ENCODE assay signal across 34 cellular contexts in genomic region chr3:139524841-139525538, GRCh38. TPM values are rescaled to one million over a fixed set of nuclear protein-coding genes. Genes with fewer than 3 reads are reported as not detected.
"Had no signal": no experiment of that assay in that cellular context is flagged by ENCODE, and none has a peak within 500 bp of the region (broad histone marks: within the 10 kb centered on the region; RNA-seq: fewer than 3 reads in every experiment).

No MANE protein-coding gene starts in this region.

- H3K27me3 Mint-ChIP-seq: activated naive CD4-positive, alpha-beta T cell treated with anti-CD3 and anti-CD28 coated beads, Interleukin-2, amount 50 U/mL, for 24 hours; activated T-cell treated with anti-CD3 and anti-CD28 coated beads, Interleukin-2, amount 50 U/mL, for 24 hours; central memory CD8-positive, alpha-beta T cell had no signal

- H3K27me3 ChIP-seq: ascending aorta, cardiac muscle cell, Peyer's patch had no signal

- H3K27ac ChIP-seq: ascending aorta, cardiac muscle cell, Peyer's patch, VCaP had no signal

- ATAC-seq: activated CD8-positive, alpha-beta T cell treated with anti-CD3 and anti-CD28 coated beads, Interleukin-2, amount 10 ng/mL, durations not matched to agents 7 days and 5 days; PC-3 had no signal

- H3K27ac Mint-ChIP-seq: activated CD8-positive, alpha-beta T cell treated with anti-CD3 and anti-CD28 coated beads, Interleukin-2, amount 10 ng/mL, durations not matched to agents 7 days and 5 days; activated naive CD4-positive, alpha-beta T cell treated with anti-CD3 and anti-CD28 coated beads, Interleukin-2, amount 50 U/mL, for 24 hours; activated naive CD8-positive, alpha-beta T cell treated with anti-CD3 and anti-CD28 coated beads, Interleukin-2, amount 10 ng/mL, durations not matched to agents 7 days and 5 days; activated T-cell treated with anti-CD3 and anti-CD28 coated beads, Interleukin-2, amount 50 U/mL, for 24 hours; activated T-helper 2 cell treated with anti-CD3 and anti-CD28 coated beads, Interferon-gamma antibody, Interleukin-2, Interleukin-4, amounts not matched to agents 10 μg/mL and 5 μg/mL and 100 μg/mL, durations not matched to agents 14 hours and 24 hours and 36 hours had no signal

- H3K36me3 ChIP-seq: Peyer's patch had no signal

- H3K9me3 ChIP-seq: ascending aorta, Peyer's patch had no signal

- H3K9me3 Mint-ChIP-seq: activated naive CD4-positive, alpha-beta T cell treated with anti-CD3 and anti-CD28 coated beads, Interleukin-2, amount 50 U/mL, for 24 hours; activated naive CD8-positive, alpha-beta T cell treated with anti-CD3 and anti-CD28 coated beads, Interleukin-2, amount 10 ng/mL, durations not matched to agents 7 days and 5 days; activated T-cell treated with anti-CD3 and anti-CD28 coated beads, Interleukin-2, amount 50 U/mL, for 24 hours; activated T-helper 2 cell treated with anti-CD3 and anti-CD28 coated beads, Interferon-gamma antibody, Interleukin-2, Interleukin-4, amounts not matched to agents 10 μg/mL and 5 μg/mL and 100 μg/mL, durations not matched to agents 14 hours and 24 hours and 36 hours; central memory CD8-positive, alpha-beta T cell had no signal

- H3K36me3 Mint-ChIP-seq: activated naive CD4-positive, alpha-beta T cell treated with anti-CD3 and anti-CD28 coated beads, Interleukin-2, amount 50 U/mL, for 24 hours; activated naive CD8-positive, alpha-beta T cell treated with anti-CD3 and anti-CD28 coated beads, Interleukin-2, amount 10 ng/mL, durations not matched to agents 7 days and 5 days had no signal

- H3K4me3 Mint-ChIP-seq: activated CD8-positive, alpha-beta T cell treated with anti-CD3 and anti-CD28 coated beads, Interleukin-2, amount 10 ng/mL, durations not matched to agents 7 days and 5 days; activated naive CD4-positive, alpha-beta T cell treated with anti-CD3 and anti-CD28 coated beads, Interleukin-2, amount 50 U/mL, for 24 hours; activated naive CD8-positive, alpha-beta T cell treated with anti-CD3 and anti-CD28 coated beads, Interleukin-2, amount 10 ng/mL, durations not matched to agents 7 days and 5 days; activated T-cell treated with anti-CD3 and anti-CD28 coated beads, Interleukin-2, amount 50 U/mL, for 24 hours; central memory CD8-positive, alpha-beta T cell had no signal

- H3K4me3 ChIP-seq: ascending aorta, cardiac muscle cell, Peyer's patch had no signal

- DNase-seq: activated CD4-positive, alpha-beta T cell treated with anti-CD3 and anti-CD28 coated beads for 1 hour; activated CD4-positive, alpha-beta T cell treated with anti-CD3 and anti-CD28 coated beads for 48 hours; activated CD4-positive, CD25-positive, alpha-beta regulatory T cell; activated CD8-positive, alpha-beta T cell treated with anti-CD3 and anti-CD28 coated beads, Interleukin-2, amount 10 ng/mL, durations not matched to agents 7 days and 5 days; activated gamma-delta T cell; activated naive CD4-positive, alpha-beta T cell treated with Interleukin-2 at 50 U/mL for 16 hours; activated naive CD8-positive, alpha-beta T cell treated with anti-CD3 and anti-CD28 coated beads, Interleukin-2, amount 10 ng/mL, durations not matched to agents 7 days and 5 days; activated T-cell treated with anti-CD3 and anti-CD28 coated beads, Interleukin-2, amount 50 U/mL, for 24 hours; amygdala; NCI-H1092 treated with DMSO at 0.1 percent for 48 hours; NCI-H1417; NCI-H146; NCI-H187; NCI-H2029 treated with DMSO at 0.1 percent for 48 hours; NCI-H2107; NCI-H2171; NCI-H510A; NCI-H526; NCI-H774; NK-92 treated with Interleukin-12 subunit alpha and Interleukin-12 subunit beta, amount 100 ng/mL, for 24 hours; PC-3; Peyer's patch; RPMI8226; SW 1271; T-helper 1 cell; T-helper 2 cell; T-helper 9 cell had no signal

- H3K4me1 ChIP-seq: ascending aorta, Peyer's patch had no signal

- H3K4me1 Mint-ChIP-seq: activated naive CD4-positive, alpha-beta T cell treated with anti-CD3 and anti-CD28 coated beads, Interleukin-2, amount 50 U/mL, for 24 hours; activated naive CD8-positive, alpha-beta T cell treated with anti-CD3 and anti-CD28 coated beads, Interleukin-2, amount 10 ng/mL, durations not matched to agents 7 days and 5 days; central memory CD8-positive, alpha-beta T cell had no signal

RNA-seq across cellular contexts. Expression of gene RBP1, which starts 14.6 kb away (rescaled TPM):
- total RNA-seq: activated CD8-positive, alpha-beta T cell treated with anti-CD3 and anti-CD28 coated beads, Interleukin-2, amount 10 ng/mL, durations not matched to agents 7 days and 5 days; activated naive CD8-positive, alpha-beta T cell treated with anti-CD3 and anti-CD28 coated beads, Interleukin-2, amount 10 ng/mL, durations not matched to agents 7 days and 5 days; activated T-helper 2 cell treated with anti-CD3 and anti-CD28 coated beads, Interferon-gamma antibody, Interleukin-2, Interleukin-4, amounts not matched to agents 10 μg/mL and 5 μg/mL and 100 μg/mL, durations not matched to agents 14 hours and 24 hours and 36 hours; PC-3 had no signal

RNA-seq across cellular contexts. Expression of gene RBP2, which starts 48.7 kb away (rescaled TPM):
- total RNA-seq: activated CD8-positive, alpha-beta T cell treated with anti-CD3 and anti-CD28 coated beads, Interleukin-2, amount 10 ng/mL, durations not matched to agents 7 days and 5 days; activated naive CD8-positive, alpha-beta T cell treated with anti-CD3 and anti-CD28 coated beads, Interleukin-2, amount 10 ng/mL, durations not matched to agents 7 days and 5 days; activated T-helper 2 cell treated with anti-CD3 and anti-CD28 coated beads, Interferon-gamma antibody, Interleukin-2, Interleukin-4, amounts not matched to agents 10 μg/mL and 5 μg/mL and 100 μg/mL, durations not matched to agents 14 hours and 24 hours and 36 hours; ascending aorta; cardiac muscle cell; M059J; PC-3 had no signal
- polyA plus RNA-seq: cardiac muscle cell had no signal
